In genomic region chr9:115671911-115672310, GRCh38 we compare ENCODE assay signal across 16 cellular contexts.
DNase-seq lines count a peak whose midpoint lies in the region; ATAC-seq and TF ChIP-seq lines count a peak whose summit lies in the region.
"Had no signal": no experiment of that assay in that cellular context is flagged by ENCODE, and none has a peak within 500 bp of the region (broad histone marks: within the 10 kb centered on the region; RNA-seq: fewer than 3 reads in every experiment).

No MANE protein-coding gene starts in this region.

- H3K9me2 ChIP-seq in MM.1S (replicated peaks; ENCODE audit: insufficient read depth, low read length), result no peaks in the 10 kb centered on the region

- peaks cover 4% of the 10 kb centered on the region; the same call in 1 of the 2 replicates for H3K9me3 Mint-ChIP-seq in HFFc6
- H3K9me3 Mint-ChIP-seq: activated CD4-positive, alpha-beta T cell treated with anti-CD3 and anti-CD28 coated beads, Interleukin-2, amount 10 ng/mL, durations not matched to agents 7 days and 5 days had no signal

- in situ Hi-C loops in transverse colon (cut with MboI; ENCODE audit: low pct_ligation_motif_present in 1 of 4, low pct_unique_long_range_greater_than_20kb in 1 of 4, low sequenced_read_pairs in 3 of 4), result no loop called here

- H3K9ac ChIP-seq in SK-N-MC (ENCODE audit: insufficient read length), result no peak overlapping the region
- H3K9ac ChIP-seq in MM.1S (ENCODE audit: low read length), result no peak overlapping the region

- H3K79me2 ChIP-seq in MM.1S (ENCODE audit: low read length), result no peaks in the 10 kb centered on the region

- 62 to 88% methylated on average over 1 to 2 of the region's 2 CpGs for WGBS in transverse colon (ENCODE audit: low coverage in 1 of 2), 2 donors

- H3F3A ChIP-seq in MM.1S (ENCODE audit: insufficient read depth, low read length), result no peaks in the 10 kb centered on the region

- intact Hi-C loops in transverse colon (cut with DNase I; ENCODE audit: low total_unique reads), result no loop called here

- H3K27me3 Mint-ChIP-seq in HFFc6 (ENCODE audit: insufficient read depth), result no peaks in the 10 kb centered on the region
- H3K27me3 Mint-ChIP-seq: activated CD4-positive, alpha-beta T cell treated with anti-CD3 and anti-CD28 coated beads, Interleukin-2, amount 10 ng/mL, durations not matched to agents 7 days and 5 days had no signal

- H3K27ac ChIP-seq in SK-N-MC (peak overlapping the region; percentile 97), thoracic aorta (peak overlapping the region; percentile 75 to 87), transverse colon (peak overlapping the region in 1 of 4 donors; percentile 60), MM.1S (ENCODE audit: low read length) (no peak overlapping the region)
- H3K27ac ChIP-seq: testis had no signal

- peak overlapping the region; percentile 86 for H3K4me3 Mint-ChIP-seq in HFFc6
- H3K4me3 Mint-ChIP-seq: activated CD4-positive, alpha-beta T cell treated with anti-CD3 and anti-CD28 coated beads, Interleukin-2, amount 10 ng/mL, durations not matched to agents 7 days and 5 days; stimulated activated effector memory CD8-positive, alpha-beta T cell treated with anti-CD3 and anti-CD28 coated beads, Interleukin-12 subunit alpha, Interleukin-12 subunit beta, amount 100 ng/mL, for 72 hours had no signal

- TF ChIP-seq EP300 in transverse colon (IDR thresholded peaks at IDR 0.05; ENCODE audit: low read depth), result no peak

- peaks cover 6% of the 10 kb centered on the region for H3K36me3 Mint-ChIP-seq in HFFc6 (ENCODE audit: low read depth)
- H3K36me3 Mint-ChIP-seq: stimulated activated effector memory CD8-positive, alpha-beta T cell treated with anti-CD3 and anti-CD28 coated beads, Interleukin-12 subunit alpha, Interleukin-12 subunit beta, amount 100 ng/mL, for 72 hours had no signal

- TF ChIP-seq CTCF in HFFc6 (IDR thresholded peaks at IDR 0.05), result no peak
- no peak for TF ChIP-seq CTCF in thoracic aorta (IDR thresholded peaks at IDR 0.05)
- TF ChIP-seq CTCF in transverse colon (IDR thresholded peaks at IDR 0.05), result no peak
- TF ChIP-seq CTCF in MM.1S (IDR thresholded peaks at IDR 0.05; ENCODE audit: low read length), result no peak

- H3K4me1 Mint-ChIP-seq in HFFc6 (ENCODE audit: low read depth), result peaks cover 81% of the 10 kb centered on the region
- H3K4me1 Mint-ChIP-seq: activated CD4-positive, alpha-beta T cell treated with anti-CD3 and anti-CD28 coated beads, Interleukin-2, amount 10 ng/mL, durations not matched to agents 7 days and 5 days; stimulated activated effector memory CD8-positive, alpha-beta T cell treated with anti-CD3 and anti-CD28 coated beads, Interleukin-12 subunit alpha, Interleukin-12 subunit beta, amount 100 ng/mL, for 72 hours had no signal

- peak overlapping the region; percentile 99 for H3K27ac Mint-ChIP-seq in HFFc6
- H3K27ac Mint-ChIP-seq: activated CD4-positive, alpha-beta T cell treated with anti-CD3 and anti-CD28 coated beads, Interleukin-2, amount 10 ng/mL, durations not matched to agents 7 days and 5 days; stimulated activated effector memory CD8-positive, alpha-beta T cell treated with anti-CD3 and anti-CD28 coated beads, Interleukin-12 subunit alpha, Interleukin-12 subunit beta, amount 100 ng/mL, for 72 hours had no signal

- H3K4me1 ChIP-seq in thoracic aorta (ENCODE audit: control insufficient read depth in 1 of 2, low read depth in 2 of 2) (peaks cover 16 to 54% of the 10 kb centered on the region in 2 donors), transverse colon (no peaks in the 10 kb centered on the region), MM.1S (ENCODE audit: low read length) (no peaks in the 10 kb centered on the region)
- H3K4me1 ChIP-seq: BE2C, HAP-1, left lung, testis had no signal

- no peak overlapping the region for H3K4me2 ChIP-seq in MM.1S (ENCODE audit: low read depth, low read length)

- TF ChIP-seq POLR2A in transverse colon (IDR thresholded peaks at IDR 0.05), result no peak

- ATAC-seq in thoracic aorta (ENCODE audit: insufficient number of reproducible peaks, low FRiP score, low read depth), result no peak
- no peak for ATAC-seq in HG03439 (IDR thresholded peaks at IDR 0.05; ENCODE audit: unreplicated experiment)
- ATAC-seq: stimulated activated effector memory CD8-positive, alpha-beta T cell treated with anti-CD3 and anti-CD28 coated beads, Interleukin-12 subunit alpha, Interleukin-12 subunit beta, amount 100 ng/mL, for 72 hours had no signal

- H2AFZ ChIP-seq in MM.1S (ENCODE audit: low read length), result no peak overlapping the region

- H3K36me3 ChIP-seq in SK-N-MC (ENCODE audit: insufficient read depth, low read length) (peaks cover 20% of the 10 kb centered on the region; the same call in 1 of the 2 replicates), thoracic aorta (no peaks in the 10 kb centered on the region), transverse colon (no peaks in the 10 kb centered on the region), MM.1S (replicated peaks; ENCODE audit: insufficient read depth, low read length) (no peaks in the 10 kb centered on the region)
- H3K36me3 ChIP-seq: BE2C, HAP-1, left lung had no signal

- no peaks in the 10 kb centered on the region for H4K20me1 ChIP-seq in MM.1S (ENCODE audit: insufficient read depth, low read length)

- no peaks in the 10 kb centered on the region for H3K27me3 ChIP-seq in thoracic aorta (replicated peaks; ENCODE audit: insufficient read depth)
- H3K27me3 ChIP-seq in transverse colon, result no peaks in the 10 kb centered on the region
- no peaks in the 10 kb centered on the region for H3K27me3 ChIP-seq in MM.1S (replicated peaks; ENCODE audit: insufficient read depth, low read length)
- H3K27me3 ChIP-seq: BE2C, left lung, testis had no signal

- H3K9me3 ChIP-seq in SK-N-MC (ENCODE audit: low read depth, low read length), result no peaks in the 10 kb centered on the region
- H3K9me3 ChIP-seq in thoracic aorta, result no peaks in the 10 kb centered on the region
- H3K9me3 ChIP-seq in transverse colon, result no peaks in the 10 kb centered on the region
- H3K9me3 ChIP-seq in MM.1S (replicated peaks; ENCODE audit: insufficient read depth, low read length), result no peaks in the 10 kb centered on the region
- H3K9me3 ChIP-seq: BE2C, HAP-1, testis had no signal

- no peak for DNase-seq in HFFc6
- no peak for DNase-seq in SK-N-MC (ENCODE audit: low read depth, low spot score)
- DNase-seq in glomerular visceral epithelial cell (ENCODE audit: extremely low spot score), result peak; percentile 71
- no peak for DNase-seq in thoracic aorta (ENCODE audit: low spot score)
- DNase-seq in NCI-H1930 (lab: John Stamatoyannopoulos, UW), result no peak
- DNase-seq in transverse colon, result no peak
- no peak for DNase-seq in MM.1S
- DNase-seq: activated CD4-positive, alpha-beta T cell treated with anti-CD3 and anti-CD28 coated beads, Interleukin-2, amount 10 ng/mL, durations not matched to agents 7 days and 5 days; BE2C; left lung; NCI-H1694; NCI-H774; testis had no signal

- H3K4me3 ChIP-seq in SK-N-MC (no peak overlapping the region), thoracic aorta (no peak overlapping the region), transverse colon (no peak overlapping the region), MM.1S (ENCODE audit: low read length) (no peak overlapping the region)
- H3K4me3 ChIP-seq: HAP-1, left lung, testis had no signal
